ENCODE assay signal across 11 cellular contexts in genomic region chr14:100223332-100224171, GRCh38. TPM values are rescaled to one million over a fixed set of nuclear protein-coding genes. Genes with fewer than 3 reads are reported as not detected.
DNase-seq lines count a peak whose midpoint lies in the region; TF ChIP-seq lines count a peak whose summit lies in the region.
"Had no signal": no experiment of that assay in that cellular context is flagged by ENCODE, and none has a peak within 500 bp of the region (broad histone marks: within the 10 kb centered on the region; RNA-seq: fewer than 3 reads in every experiment).

No MANE protein-coding gene starts in this region.

- TF ChIP-seq POLR2A in erythroblast (IDR thresholded peaks at IDR 0.05; ENCODE audit: low read length): no peak

- H3K4me1 Mint-ChIP-seq in T-helper 1 cell treated with Interleukin-12 subunit alpha and Interleukin-12 subunit beta and Interleukin-4 antibody, amounts not matched to agents 30 μg/mL and 1 μg/mL, for 36 hours (ENCODE audit: low read depth): peaks cover 5% of the 10 kb centered on the region

- no peak for DNase-seq in T-helper 1 cell
- peak; percentile 18 for DNase-seq in NCI-H82 treated with DMSO at 0.1 percent for 48 hours (lab: John Stamatoyannopoulos, UW; ENCODE audit: unreplicated experiment)
- peak; percentile 41 to 49 for DNase-seq in erythroblast (lab: John Stamatoyannopoulos, UW)
- peak; percentile 10 for DNase-seq in posterior vena cava (ENCODE audit: low spot score)
- no peak for DNase-seq in kidney glomerular epithelial cell (lab: John Stamatoyannopoulos, UW)
- no peak for DNase-seq in NCI-H446 (lab: John Stamatoyannopoulos, UW)
- DNase-seq in ascending aorta (ENCODE audit: low spot score in 2 of 2): no peak
- DNase-seq: EL, NCI-H2029 treated with DMSO at 0.1 percent for 48 hours, PC-9 had no signal

- no peaks in the 10 kb centered on the region for H3K36me3 ChIP-seq in ascending aorta

- H3K27ac ChIP-seq in ascending aorta: no peak overlapping the region
- H3K27ac ChIP-seq: PC-9 had no signal

- no peaks in the 10 kb centered on the region for H3K9me3 Mint-ChIP-seq in T-helper 1 cell treated with Interleukin-12 subunit alpha and Interleukin-12 subunit beta and Interleukin-4 antibody, amounts not matched to agents 30 μg/mL and 1 μg/mL, for 36 hours

- peaks cover 2% of the 10 kb centered on the region for H3K36me3 Mint-ChIP-seq in T-helper 1 cell treated with Interleukin-12 subunit alpha and Interleukin-12 subunit beta and Interleukin-4 antibody, amounts not matched to agents 30 μg/mL and 1 μg/mL, for 36 hours (ENCODE audit: low read depth)

- H3K27ac Mint-ChIP-seq in T-helper 1 cell treated with Interleukin-12 subunit alpha and Interleukin-12 subunit beta and Interleukin-4 antibody, amounts not matched to agents 30 μg/mL and 1 μg/mL, for 36 hours: peak overlapping the region; percentile 88

- TF ChIP-seq CTCF in ascending aorta (IDR thresholded peaks at IDR 0.05): no peak

- no peaks in the 10 kb centered on the region for H3K27me3 ChIP-seq in ascending aorta

- H3K4me1 ChIP-seq in ascending aorta: peaks cover 0 to 17% of the 10 kb centered on the region in 2 donors

- no peak overlapping the region for H3K4me3 ChIP-seq in ascending aorta
- H3K4me3 ChIP-seq: PC-9 had no signal

- no peaks in the 10 kb centered on the region for H3K27me3 Mint-ChIP-seq in T-helper 1 cell treated with Interleukin-12 subunit alpha and Interleukin-12 subunit beta and Interleukin-4 antibody, amounts not matched to agents 30 μg/mL and 1 μg/mL, for 36 hours (ENCODE audit: low read depth)

- H3K9me3 ChIP-seq in ascending aorta: no peaks in the 10 kb centered on the region

- intact Hi-C loops in posterior vena cava (cut with DNase I) (no loop called here), ascending aorta (cut with DNase I) (no loop called here)

- H3K4me3 Mint-ChIP-seq in T-helper 1 cell treated with Interleukin-12 subunit alpha and Interleukin-12 subunit beta and Interleukin-4 antibody, amounts not matched to agents 30 μg/mL and 1 μg/mL, for 36 hours: peak overlapping the region; percentile 76

RNA-seq across cellular contexts. Expression of gene YY1, which starts 15.4 kb away (rescaled TPM):
- 10 to 100 TPM; 41.4 to 46.2 TPM for total RNA-seq in posterior vena cava
- total RNA-seq in ascending aorta: 42.4 TPM

Comparison
In these comparisons a context has a peak if more than half of its experiments do, and no peak if none do; other contexts are left out.
1. DNase-seq: peak in NCI-H82 treated with DMSO at 0.1 percent for 48 hours (single experiment), erythroblast (2 of 2) and posterior vena cava (single experiment); none in T-helper 1 cell (0 of 5), kidney glomerular epithelial cell (single experiment), NCI-H446 (0 of 2) and ascending aorta (0 of 2).